In the genomic region with DNA sequence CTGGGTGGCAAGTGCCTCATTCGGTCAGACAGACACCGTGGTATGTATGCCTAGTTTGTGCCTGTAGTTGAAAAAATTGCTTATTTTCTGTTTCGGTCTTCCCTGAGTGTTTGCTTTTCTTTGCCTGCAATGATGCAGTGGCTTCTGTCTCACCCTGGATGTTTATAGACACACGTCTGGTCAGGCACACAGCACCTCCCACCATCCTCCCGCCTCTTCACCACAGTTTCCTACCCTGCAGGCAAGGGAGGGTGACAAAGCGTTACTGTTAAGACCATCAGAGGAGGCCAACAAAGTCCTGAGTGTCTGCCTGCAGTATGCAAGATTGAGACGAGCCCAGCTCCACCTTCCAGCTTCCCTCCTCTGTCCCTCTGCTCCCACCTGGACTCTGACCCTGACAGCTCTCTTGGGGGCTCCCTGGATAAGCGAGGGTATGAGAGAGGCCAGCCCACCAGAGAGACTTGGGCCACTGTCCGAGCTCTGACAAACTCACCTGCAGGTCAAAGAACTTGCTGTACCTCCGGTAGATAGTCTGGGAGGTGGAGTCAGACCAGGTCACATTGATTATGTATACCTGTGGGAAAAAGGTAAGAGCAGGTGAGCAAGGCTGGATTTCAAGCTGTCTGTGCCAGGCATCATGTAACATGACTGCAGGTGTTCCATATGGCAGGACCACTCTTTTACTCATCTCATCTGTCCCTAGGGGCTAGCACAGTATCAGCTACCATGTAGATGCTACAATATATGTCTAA, we compare ENCODE assay signal across 8 cellular contexts.
DNase-seq lines count a peak whose midpoint lies in the region; ATAC-seq and TF ChIP-seq lines count a peak whose summit lies in the region.

No MANE protein-coding gene starts in this region.

- H3K36me3 Mint-ChIP-seq in nephron progenitor cell (ENCODE audit: low read depth), result peaks cover 31% of the 10 kb centered on the region

- H3K27ac Mint-ChIP-seq in nephron progenitor cell, result no peak overlapping the region

- ATAC-seq in GM21576 (IDR thresholded peaks at IDR 0.05; ENCODE audit: unreplicated experiment), result peak; percentile 66

- H3K4me1 Mint-ChIP-seq in nephron progenitor cell, result peaks cover 58% of the 10 kb centered on the region

- peaks cover 14% of the 10 kb centered on the region for H3K27me3 Mint-ChIP-seq in nephron progenitor cell (ENCODE audit: low read depth, poor library complexity)

- no peak for TF ChIP-seq CTCF in nephron progenitor cell (IDR thresholded peaks at IDR 0.05)

- no peak overlapping the region for H3K4me3 Mint-ChIP-seq in nephron progenitor cell

- H3K9me3 Mint-ChIP-seq in nephron progenitor cell, result no peaks in the 10 kb centered on the region

- peak; percentile 24 for DNase-seq in DMS153 treated with DMSO at 0.1 percent for 48 hours (lab: John Stamatoyannopoulos, UW; ENCODE audit: unreplicated experiment)
- DNase-seq in NCI-H146 (lab: John Stamatoyannopoulos, UW), result peak; percentile 42
- DNase-seq in activated T-helper 9 cell treated with anti-CD3 and anti-CD28 coated beads, Interleukin-2, amount 50 U/mL, for 16 hours (ENCODE audit: low read depth), result peak; percentile 3
- DNase-seq in stimulated activated CD4-positive, alpha-beta T cell treated with anti-CD3 and anti-CD28 coated beads, Interleukin-15, amount 100 ng/mL, for 48 hours (ENCODE audit: low read depth in 2 of 2), result peak; percentile 14 to 25
- DNase-seq in NCI-H1694 (lab: John Stamatoyannopoulos, UW), result no peak
- no peak for DNase-seq in nephron progenitor cell
- no peak for DNase-seq in SKM-1 (lab: John Stamatoyannopoulos, UW; ENCODE audit: unreplicated experiment)

Comparison
In these comparisons a context has a peak if more than half of its experiments do, and no peak if none do; other contexts are left out.
1. DNase-seq: peak in DMS153 treated with DMSO at 0.1 percent for 48 hours (single experiment), NCI-H146 (single experiment), activated T-helper 9 cell treated with anti-CD3 and anti-CD28 coated beads, Interleukin-2, amount 50 U/mL, for 16 hours (single experiment) and stimulated activated CD4-positive, alpha-beta T cell treated with anti-CD3 and anti-CD28 coated beads, Interleukin-15, amount 100 ng/mL, for 48 hours (2 of 2); none in NCI-H1694 (single experiment), nephron progenitor cell (single experiment) and SKM-1 (single experiment).